Comparison of ENCODE assay signal across 30 cellular contexts in genomic region chr12:62806893-62807292, GRCh38.
"Had no signal": no experiment of that assay in that cellular context is flagged by ENCODE, and none has a peak within 500 bp of the region (broad histone marks: within the 10 kb centered on the region; RNA-seq: fewer than 3 reads in every experiment).

No MANE protein-coding gene starts in this region.

- H3K27me3 Mint-ChIP-seq: progenitor cell of endocrine pancreas; stimulated activated naive B cell treated with anti-CD40 and anti-IgM and Interleukin-4, amounts not matched to agents 10 μg/mL and 1 μg/mL and 100 μg/mL, for 72 hours had no signal

- H3K4me3 Mint-ChIP-seq: naive thymus-derived CD4-positive, alpha-beta T cell; natural killer cell; nephron; neural progenitor cell; stimulated activated effector memory CD8-positive, alpha-beta T cell treated with anti-CD3 and anti-CD28 coated beads, Interleukin-12 subunit alpha, Interleukin-12 subunit beta, amount 100 ng/mL, for 72 hours; stimulated activated naive B cell treated with anti-CD40 and anti-IgM and Interleukin-4, amounts not matched to agents 10 μg/mL and 1 μg/mL and 100 μg/mL, for 72 hours; stimulated activated naive CD8-positive, alpha-beta T cell treated with anti-CD3 and anti-CD28 coated beads, Interleukin-15, Interleukin-2, amounts not matched to agents 100 ng/mL and 50 ng/mL, for 24 hours had no signal

- H3K4me1 Mint-ChIP-seq: natural killer cell, nephron had no signal

- H3K9me3 ChIP-seq: neutrophil, ovary, psoas muscle, right lobe of liver, sigmoid colon, stomach, thoracic aorta, thyroid gland, tibial nerve, upper lobe of right lung, uterus had no signal

- H3K4me3 ChIP-seq: neural progenitor cell, ovary, psoas muscle, right lobe of liver, sigmoid colon, stomach, thoracic aorta, thyroid gland, tibial nerve, upper lobe of right lung, uterus had no signal

- H3K27ac Mint-ChIP-seq: naive thymus-derived CD4-positive, alpha-beta T cell; natural killer cell; nephron; neural progenitor cell; progenitor cell of endocrine pancreas; stimulated activated effector memory CD8-positive, alpha-beta T cell treated with anti-CD3 and anti-CD28 coated beads, Interleukin-12 subunit alpha, Interleukin-12 subunit beta, amount 100 ng/mL, for 72 hours; stimulated activated naive B cell treated with anti-CD40 and anti-IgM and Interleukin-4, amounts not matched to agents 10 μg/mL and 1 μg/mL and 100 μg/mL, for 72 hours; stimulated activated naive CD8-positive, alpha-beta T cell treated with anti-CD3 and anti-CD28 coated beads, Interleukin-15, Interleukin-2, amounts not matched to agents 100 ng/mL and 50 ng/mL, for 24 hours had no signal

- DNase-seq: naive thymus-derived CD4-positive, alpha-beta T cell; natural killer cell; nucleus accumbens; ovary; posterior cingulate gyrus; psoas muscle; right cardiac atrium; right lobe of liver; sigmoid colon; small intestine; stimulated activated CD4-positive, alpha-beta T cell treated with anti-CD3 and anti-CD28 coated beads, Interleukin-15, amount 100 ng/mL, for 24 hours; stimulated activated CD4-positive, alpha-beta T cell treated with anti-CD3 and anti-CD28 coated beads, Interleukin-2, amount 100 ng/mL, for 24 hours; stimulated activated CD4-positive, alpha-beta T cell treated with anti-CD3 and anti-CD28 coated beads, Interleukin-2, amount 100 ng/mL, for 48 hours; stimulated activated CD4-positive, alpha-beta T cell treated with anti-CD3 and anti-CD28 coated beads, Interleukin-4, amount 100 ng/mL, for 24 hours; stimulated activated naive B cell treated with anti-CD40 and anti-IgM and Interleukin-4, amounts not matched to agents 10 μg/mL and 1 μg/mL and 100 μg/mL, for 72 hours; stimulated activated naive CD4-positive, alpha-beta T cell treated with Interleukin-2 at 50 U/mL for 16 hours; stomach; thyroid gland; trophoblast cell; upper lobe of right lung; uterus had no signal

- H3K27ac ChIP-seq: neural progenitor cell, neutrophil, ovary, parathyroid adenoma, psoas muscle, right lobe of liver, sigmoid colon, stomach, thoracic aorta, thyroid gland, tibial nerve, upper lobe of right lung, uterus had no signal

- H3K27me3 ChIP-seq: neural progenitor cell, neutrophil, ovary, right lobe of liver, sigmoid colon, stomach, thyroid gland, tibial nerve, upper lobe of right lung, uterus had no signal

- H3K4me1 ChIP-seq: neural progenitor cell, psoas muscle, right lobe of liver, sigmoid colon, stomach, thyroid gland, tibial nerve, upper lobe of right lung, uterus had no signal

- H3K36me3 Mint-ChIP-seq: naive thymus-derived CD4-positive, alpha-beta T cell; natural killer cell; stimulated activated effector memory CD8-positive, alpha-beta T cell treated with anti-CD3 and anti-CD28 coated beads, Interleukin-12 subunit alpha, Interleukin-12 subunit beta, amount 100 ng/mL, for 72 hours; stimulated activated naive B cell treated with anti-CD40 and anti-IgM and Interleukin-4, amounts not matched to agents 10 μg/mL and 1 μg/mL and 100 μg/mL, for 72 hours had no signal

- H2AFZ ChIP-seq: parathyroid adenoma had no signal

- H3K9ac ChIP-seq: neural progenitor cell, parathyroid adenoma had no signal

- H3K4me2 ChIP-seq: neural progenitor cell had no signal

- H3K36me3 ChIP-seq: neural progenitor cell, ovary, right lobe of liver, sigmoid colon, thoracic aorta, thyroid gland, tibial nerve, upper lobe of right lung, uterus had no signal

- H3K9me3 Mint-ChIP-seq: naive thymus-derived CD4-positive, alpha-beta T cell; natural killer cell; nephron; stimulated activated effector memory CD8-positive, alpha-beta T cell treated with anti-CD3 and anti-CD28 coated beads, Interleukin-12 subunit alpha, Interleukin-12 subunit beta, amount 100 ng/mL, for 72 hours; stimulated activated naive CD8-positive, alpha-beta T cell treated with anti-CD3 and anti-CD28 coated beads, Interleukin-15, Interleukin-2, amounts not matched to agents 100 ng/mL and 50 ng/mL, for 24 hours had no signal
